8 cellular contexts compared by ENCODE assay signal in the genomic region with DNA sequence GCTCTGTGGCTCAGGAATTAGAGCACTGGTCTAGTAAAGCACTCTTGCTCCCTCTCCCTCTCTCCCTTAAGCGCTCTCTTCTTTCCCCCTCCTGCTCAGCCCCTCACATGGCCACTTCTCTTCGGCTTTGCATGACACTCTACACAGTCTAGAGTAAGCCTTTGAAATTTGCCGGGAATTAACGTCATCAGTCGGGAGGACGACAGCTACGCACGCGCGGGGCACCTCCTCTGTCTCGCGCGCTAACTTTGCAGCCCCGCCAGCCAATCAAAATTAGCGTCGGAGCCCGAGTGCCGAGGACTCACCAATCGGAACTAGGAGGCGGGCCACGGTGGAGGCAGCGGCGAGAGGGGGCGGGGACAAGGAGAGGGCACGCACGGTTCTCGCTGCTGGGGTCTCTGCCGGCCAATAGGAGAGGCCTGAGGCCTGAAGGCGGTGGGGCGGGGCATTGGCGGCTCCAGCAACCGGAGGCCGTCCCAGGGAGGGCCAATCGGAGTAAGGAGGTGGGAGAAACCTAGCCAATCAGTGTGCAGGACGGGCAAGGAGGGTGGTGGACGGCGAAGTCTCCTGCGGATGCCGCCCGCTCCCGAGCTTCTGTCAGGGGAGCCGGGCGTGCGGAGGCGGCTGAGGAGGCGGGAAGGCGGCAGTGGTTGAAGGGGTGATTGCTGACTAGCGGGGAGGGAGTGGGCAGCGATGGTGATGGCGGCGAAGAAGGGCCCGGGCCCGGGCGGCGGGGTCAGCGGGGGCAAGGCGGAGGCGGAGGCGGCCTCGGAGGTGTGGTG. TPM values are rescaled to one million over a fixed set of nuclear protein-coding genes. Genes with fewer than 3 reads are reported as not detected.
DNase-seq lines count a peak whose midpoint lies in the region; ATAC-seq lines count a peak whose summit lies in the region.

A gene with protein sequence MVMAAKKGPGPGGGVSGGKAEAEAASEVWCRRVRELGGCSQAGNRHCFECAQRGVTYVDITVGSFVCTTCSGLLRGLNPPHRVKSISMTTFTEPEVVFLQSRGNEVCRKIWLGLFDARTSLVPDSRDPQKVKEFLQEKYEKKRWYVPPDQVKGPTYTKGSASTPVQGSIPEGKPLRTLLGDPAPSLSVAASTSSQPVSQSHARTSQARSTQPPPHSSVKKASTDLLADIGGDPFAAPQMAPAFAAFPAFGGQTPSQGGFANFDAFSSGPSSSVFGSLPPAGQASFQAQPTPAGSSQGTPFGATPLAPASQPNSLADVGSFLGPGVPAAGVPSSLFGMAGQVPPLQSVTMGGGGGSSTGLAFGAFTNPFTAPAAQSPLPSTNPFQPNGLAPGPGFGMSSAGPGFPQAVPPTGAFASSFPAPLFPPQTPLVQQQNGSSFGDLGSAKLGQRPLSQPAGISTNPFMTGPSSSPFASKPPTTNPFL (plus strand): TSS at position 550 of the 782 bp plus-strand sequence. CDS start 144 bp downstream, at position 694.

- peaks cover 48% of the 10 kb centered on the region for H3K4me1 Mint-ChIP-seq in activated CD4-positive, alpha-beta T cell treated with anti-CD3 and anti-CD28 coated beads, Interleukin-2, amount 10 ng/mL, durations not matched to agents 7 days and 5 days

- peak within 1 kb of the TSS; percentile 99 for H3K4me3 Mint-ChIP-seq in activated CD4-positive, alpha-beta T cell treated with anti-CD3 and anti-CD28 coated beads, Interleukin-2, amount 10 ng/mL, durations not matched to agents 7 days and 5 days

- peaks cover 15% of the 10 kb centered on the region for H3K36me3 Mint-ChIP-seq in activated CD4-positive, alpha-beta T cell treated with anti-CD3 and anti-CD28 coated beads, Interleukin-2, amount 10 ng/mL, durations not matched to agents 7 days and 5 days (ENCODE audit: low read depth)

- peaks cover 17% of the 10 kb centered on the region for H3K4me1 ChIP-seq in BLaER1

- DNase-seq in NCI-H69 (lab: John Stamatoyannopoulos, UW) = peak; percentile 100
- peak; percentile 100 for DNase-seq in activated CD4-positive, alpha-beta T cell treated with anti-CD3 and anti-CD28 coated beads, Interleukin-2, amount 10 ng/mL, durations not matched to agents 7 days and 5 days
- DNase-seq in cortex of kidney (lab: John Stamatoyannopoulos, UW) = peak; percentile 88
- peak; percentile 100 for DNase-seq in left colon
- peak; percentile 100 for DNase-seq in stimulated activated CD4-positive, alpha-beta T cell treated with anti-CD3 and anti-CD28 coated beads, Interleukin-1b, Interleukin-23, amount 100 ng/mL, for 48 hours

- peak within 1 kb of the TSS; percentile 75 for H3K9ac ChIP-seq in BLaER1

- H3K27ac ChIP-seq in BLaER1 = no peak within 1 kb of the TSS

- peak; percentile 98 for ATAC-seq in GM19328 (IDR thresholded peaks at IDR 0.05; ENCODE audit: unreplicated experiment)
- ATAC-seq in HG03520 (IDR thresholded peaks at IDR 0.05; ENCODE audit: unreplicated experiment) = peak; percentile 92
- ATAC-seq in left colon = peak; percentile 89

- H3K36me3 ChIP-seq in BLaER1 = no peaks in the 10 kb centered on the region

- H3K4me3 ChIP-seq in BLaER1 = peak within 1 kb of the TSS; percentile 81

- CTCF ChIA-PET in activated CD4-positive, alpha-beta T cell treated with anti-CD3 and anti-CD28 coated beads, Interleukin-2, amount 10 ng/mL, durations not matched to agents 7 days and 5 days (lab: Charles Lee) = interaction anchor here (0.7 to 2.5 kb wide), 5 partner anchors 17 to 167 kb away, joined by 3 to 6 read pairs (median 3); a partner anchor contains a TSS

- H3K27ac Mint-ChIP-seq in activated CD4-positive, alpha-beta T cell treated with anti-CD3 and anti-CD28 coated beads, Interleukin-2, amount 10 ng/mL, durations not matched to agents 7 days and 5 days = peak within 1 kb of the TSS; percentile 83

- intact Hi-C loops in left colon (cut with DNase I, micrococcal nuclease) = no loop called here

- peak within 1 kb of the TSS; percentile 97 for H3K4me2 ChIP-seq in BLaER1

- H3K9me3 ChIP-seq in BLaER1 = no peaks in the 10 kb centered on the region

- H3K27me3 ChIP-seq in BLaER1 = no peaks in the 10 kb centered on the region; the same call in 1 of the 2 replicates

- H4K20me1 ChIP-seq in BLaER1 = peaks cover 8% of the 10 kb centered on the region

- no peaks in the 10 kb centered on the region for H3K27me3 Mint-ChIP-seq in activated CD4-positive, alpha-beta T cell treated with anti-CD3 and anti-CD28 coated beads, Interleukin-2, amount 10 ng/mL, durations not matched to agents 7 days and 5 days

- no peaks in the 10 kb centered on the region for H3K9me3 Mint-ChIP-seq in activated CD4-positive, alpha-beta T cell treated with anti-CD3 and anti-CD28 coated beads, Interleukin-2, amount 10 ng/mL, durations not matched to agents 7 days and 5 days

- POLR2A ChIA-PET in activated CD4-positive, alpha-beta T cell treated with anti-CD3 and anti-CD28 coated beads, Interleukin-2, amount 10 ng/mL, durations not matched to agents 7 days and 5 days (lab: Charles Lee) = no interaction called here

RNA-seq across cellular contexts. Expression of the gene that starts here (rescaled TPM):
- total RNA-seq in activated CD4-positive, alpha-beta T cell treated with anti-CD3 and anti-CD28 coated beads, Interleukin-2, amount 10 ng/mL, durations not matched to agents 7 days and 5 days = 10 to 100 TPM; 43.0 to 45.3 TPM
- 10 to 100 TPM; 65.0 to 75.5 TPM for total RNA-seq in left colon
